27 cellular contexts compared by ENCODE assay signal in genomic region chr20:61976650-61977332, GRCh38.
DNase-seq lines count a peak whose midpoint lies in the region; ATAC-seq and TF ChIP-seq lines count a peak whose summit lies in the region.
"Had no signal": no experiment of that assay in that cellular context is flagged by ENCODE, and none has a peak within 500 bp of the region (broad histone marks: within the 10 kb centered on the region; RNA-seq: fewer than 3 reads in every experiment).

No MANE protein-coding gene starts in this region.

- H3K9me3 Mint-ChIP-seq in nephron progenitor cell: no peaks in the 10 kb centered on the region
- H3K9me3 Mint-ChIP-seq: activated T-helper 17 cell treated with anti-CD3 and anti-CD28 coated beads, Interleukin-2, amount 50 U/mL, for 72 hours had no signal

- peak overlapping the region; percentile 77 for H3K27ac Mint-ChIP-seq in nephron progenitor cell
- H3K27ac Mint-ChIP-seq: activated naive CD8-positive, alpha-beta T cell treated with anti-CD3 and anti-CD28 coated beads, Interleukin-2, amount 50 U/mL, for 24 hours; activated T-helper 17 cell treated with anti-CD3 and anti-CD28 coated beads, Interleukin-2, amount 50 U/mL, for 72 hours had no signal

- ATAC-seq in HG03571 (IDR thresholded peaks at IDR 0.05; ENCODE audit: unreplicated experiment) (no peak), GM18861 (IDR thresholded peaks at IDR 0.05; ENCODE audit: unreplicated experiment) (no peak)
- ATAC-seq: activated naive CD8-positive, alpha-beta T cell treated with anti-CD3 and anti-CD28 coated beads, Interleukin-2, amount 50 U/mL, for 24 hours; activated T-helper 17 cell treated with anti-CD3 and anti-CD28 coated beads, Interleukin-2, amount 50 U/mL, for 72 hours; GM12878; left cardiac atrium had no signal

- DNase-seq in DMS79 treated with DMSO at 0.1 percent for 48 hours (lab: John Stamatoyannopoulos, UW) (peak; percentile 39), NCI-H1417 treated with DMSO at 0.1 percent for 48 hours (lab: John Stamatoyannopoulos, UW) (peak; percentile 85), nephron progenitor cell (no peak), lower leg skin (ENCODE audit: low spot score in 2 of 2) (no peak)
- DNase-seq in effector CD8-positive, alpha-beta T cell (lab: John Stamatoyannopoulos, UW): no peak
- DNase-seq: activated CD4-positive, alpha-beta T cell treated with anti-CD3 and anti-CD28 coated beads, Interleukin-2, amount 50 U/mL, for 4 hours; activated CD8-positive, alpha-beta memory T cell treated with anti-CD3 and anti-CD28 coated beads, Interleukin-2, amount 50 U/mL, for 4 hours; activated naive CD8-positive, alpha-beta T cell treated with anti-CD3 and anti-CD28 coated beads, Interleukin-2, amount 50 U/mL, for 24 hours; foreskin fibroblast; HCEC 1CT; IMR-90; left cardiac atrium; mesenchymal stem cell; NCI-H1436 treated with DMSO at 0.1 percent for 48 hours; NCI-H2227 treated with DMSO at 0.1 percent for 48 hours; NCI-H774; occipital lobe; stimulated activated CD4-positive, alpha-beta T cell treated with anti-CD3 and anti-CD28 coated beads, Interleukin-4, amount 100 ng/mL, for 24 hours; stimulated activated naive CD4-positive, alpha-beta T cell had no signal

- peaks cover 40% of the 10 kb centered on the region for H3K4me1 Mint-ChIP-seq in nephron progenitor cell

- TF ChIP-seq POLR2A in lower leg skin (IDR thresholded peaks at IDR 0.05): no peak

- H3K36me3 Mint-ChIP-seq in nephron progenitor cell (ENCODE audit: low read depth): peaks cover 32% of the 10 kb centered on the region

- H3K27ac ChIP-seq in VCaP: peak overlapping the region; percentile 29
- H3K27ac ChIP-seq: BLaER1 treated with 17β-estradiol and CSF1 and Interleukin-3, amounts not matched to agents 10 nM and 100 nM; thoracic aorta; vagina had no signal

- WGBS in lower leg skin, 2 donors: 94 to 97% methylated on average over 23 to 42 of the region's 43 CpGs

- H3K4me3 Mint-ChIP-seq in nephron progenitor cell: no peak overlapping the region
- H3K4me3 Mint-ChIP-seq: activated naive CD8-positive, alpha-beta T cell treated with anti-CD3 and anti-CD28 coated beads, Interleukin-2, amount 50 U/mL, for 24 hours; activated T-helper 17 cell treated with anti-CD3 and anti-CD28 coated beads, Interleukin-2, amount 50 U/mL, for 72 hours had no signal

- TF ChIP-seq CTCF in VCaP (conservative IDR thresholded peaks at IDR 0.05) (no peak), nephron progenitor cell (IDR thresholded peaks at IDR 0.05) (no peak), lower leg skin (IDR thresholded peaks at IDR 0.05) (no peak)

- no peaks in the 10 kb centered on the region for H3K27me3 Mint-ChIP-seq in nephron progenitor cell (ENCODE audit: low read depth, poor library complexity)
- H3K27me3 Mint-ChIP-seq: activated naive CD8-positive, alpha-beta T cell treated with anti-CD3 and anti-CD28 coated beads, Interleukin-2, amount 50 U/mL, for 24 hours; activated T-helper 17 cell treated with anti-CD3 and anti-CD28 coated beads, Interleukin-2, amount 50 U/mL, for 72 hours had no signal

- no peak overlapping the region for H3K4me3 ChIP-seq in lower leg skin (ENCODE audit: low read depth, poor library complexity, severe bottlenecking)
- H3K4me3 ChIP-seq: BLaER1 treated with 17β-estradiol and CSF1 and Interleukin-3, amounts not matched to agents 10 nM and 100 nM; GM12878; thoracic aorta; vagina had no signal

- intact Hi-C loops in lower leg skin (cut with DNase I; ENCODE audit: low total_unique reads): no loop called here

Comparison
In these comparisons a context has a peak if more than half of its experiments do, and no peak if none do; other contexts are left out.
1. DNase-seq: peak in DMS79 treated with DMSO at 0.1 percent for 48 hours (single experiment) and NCI-H1417 treated with DMSO at 0.1 percent for 48 hours (single experiment); none in nephron progenitor cell (single experiment), lower leg skin (0 of 2) and effector CD8-positive, alpha-beta T cell (single experiment).